In the genomic region with DNA sequence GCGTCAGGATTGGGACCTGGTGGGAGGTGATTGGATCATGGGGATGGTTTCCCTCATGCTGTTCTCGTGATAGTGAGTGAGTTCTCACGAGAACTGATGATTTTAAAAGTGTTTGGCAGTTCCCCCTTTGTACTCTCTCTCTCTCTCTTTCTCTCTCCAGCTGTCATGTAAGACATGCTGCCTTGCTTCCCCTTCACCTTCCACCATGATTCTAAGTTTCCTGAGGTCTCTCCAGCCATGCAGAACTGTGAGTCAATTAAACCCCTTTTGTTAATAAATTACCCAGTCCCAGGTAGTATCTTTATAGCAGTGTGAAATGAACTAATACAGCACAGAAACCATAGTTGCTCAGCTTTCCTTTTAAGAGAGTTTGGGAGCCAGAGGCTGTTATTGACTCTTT, we compare ENCODE assay signal across 26 cellular contexts.
"Had no signal": no experiment of that assay in that cellular context is flagged by ENCODE, and none has a peak within 500 bp of the region (broad histone marks: within the 10 kb centered on the region; RNA-seq: fewer than 3 reads in every experiment).

No MANE protein-coding gene starts in this region.

- H3K4me3 ChIP-seq: dorsolateral prefrontal cortex, gastrocnemius medialis, heart left ventricle, hepatocyte, left lung, neural progenitor cell, prostate gland, sigmoid colon, testis, tibial artery, upper lobe of left lung had no signal

- H3K36me3 Mint-ChIP-seq: neural progenitor cell; stimulated activated effector memory CD8-positive, alpha-beta T cell treated with anti-CD3 and anti-CD28 coated beads, Interleukin-12 subunit alpha, Interleukin-12 subunit beta, amount 100 ng/mL, for 72 hours had no signal

- FAIRE-seq: colon, kidney, urothelium cell line had no signal

- H3K4me3 Mint-ChIP-seq: naive thymus-derived CD4-positive, alpha-beta T cell; nephron; neural progenitor cell; stimulated activated effector memory CD8-positive, alpha-beta T cell treated with anti-CD3 and anti-CD28 coated beads, Interleukin-12 subunit alpha, Interleukin-12 subunit beta, amount 100 ng/mL, for 72 hours had no signal

- H3K27me3 ChIP-seq: dorsolateral prefrontal cortex, gastrocnemius medialis, heart left ventricle, hepatocyte, left lung, neural progenitor cell, sigmoid colon, testis, tibial artery, upper lobe of left lung had no signal

- DNase-seq: dorsolateral prefrontal cortex; effector CD4-positive, alpha-beta T cell; gastrocnemius medialis; heart left ventricle; kidney; left cardiac atrium; left lung; mesendoderm; midbrain; naive thymus-derived CD4-positive, alpha-beta T cell; right cardiac atrium; sigmoid colon; stimulated activated CD4-positive, alpha-beta T cell treated with anti-CD3 and anti-CD28 coated beads, Interleukin-2, amount 100 ng/mL, for 24 hours; stimulated activated CD4-positive, alpha-beta T cell treated with anti-CD3 and anti-CD28 coated beads, Interleukin-4, amount 100 ng/mL, for 24 hours; stimulated activated naive CD4-positive, alpha-beta T cell treated with Interleukin-2 at 50 U/mL for 16 hours; substantia nigra; testis; tibial artery; upper lobe of left lung had no signal

- H3K36me3 ChIP-seq: gastrocnemius medialis, heart left ventricle, left lung, neural progenitor cell, prostate gland, sigmoid colon, tibial artery, upper lobe of left lung had no signal

- H3K27ac Mint-ChIP-seq: naive thymus-derived CD4-positive, alpha-beta T cell; nephron; neural progenitor cell; stimulated activated effector memory CD8-positive, alpha-beta T cell treated with anti-CD3 and anti-CD28 coated beads, Interleukin-12 subunit alpha, Interleukin-12 subunit beta, amount 100 ng/mL, for 72 hours had no signal

- ATAC-seq: gastrocnemius medialis; heart left ventricle; left cardiac atrium; left lung; naive thymus-derived CD4-positive, alpha-beta T cell; right cardiac atrium; stimulated activated effector memory CD8-positive, alpha-beta T cell treated with anti-CD3 and anti-CD28 coated beads, Interleukin-12 subunit alpha, Interleukin-12 subunit beta, amount 100 ng/mL, for 72 hours had no signal

- H3K27me3 Mint-ChIP-seq: naive thymus-derived CD4-positive, alpha-beta T cell had no signal
